ENCODE assay signal across 14 cellular contexts in the genomic region with DNA sequence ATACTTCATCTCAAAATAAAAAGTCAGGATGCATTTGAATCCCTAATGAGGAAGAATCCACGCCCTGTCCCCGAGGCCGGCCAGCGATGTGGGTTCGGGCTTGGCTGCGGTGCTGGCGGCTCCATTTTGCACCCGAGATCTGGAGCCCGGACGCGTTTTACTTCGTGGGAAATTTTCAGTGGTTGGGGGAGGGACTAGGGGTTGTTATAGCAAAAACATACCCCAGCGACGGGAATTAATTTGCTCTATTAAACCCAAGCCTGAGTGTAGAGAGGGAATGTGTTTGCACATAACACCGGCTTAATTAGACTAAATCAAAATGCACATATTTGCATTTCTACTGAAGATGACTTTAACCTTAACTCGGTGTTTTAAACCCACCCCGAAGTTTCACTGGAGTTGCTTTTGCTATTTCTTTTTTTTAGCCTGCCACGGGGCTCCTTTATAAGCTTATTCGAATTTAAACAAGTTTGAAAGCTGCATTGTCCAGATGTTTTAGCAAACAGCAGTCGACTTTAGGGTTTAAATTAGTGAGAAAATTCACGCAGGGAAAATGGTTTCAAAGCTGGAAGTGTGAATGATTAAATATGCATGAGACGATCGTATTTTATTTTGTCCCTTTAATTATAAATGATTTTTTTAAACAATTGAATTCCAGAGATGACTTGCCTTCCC. TPM values are rescaled to one million over a fixed set of nuclear protein-coding genes. Genes with fewer than 3 reads are reported as not detected.
A peak's percentile ranks its signal among the peaks of the same experiment; 100 is the strongest.
DNase-seq lines count a peak whose midpoint lies in the region; ATAC-seq and TF ChIP-seq lines count a peak whose summit lies in the region.
"Had no signal": no experiment of that assay in that cellular context is flagged by ENCODE, and none has a peak within 500 bp of the region (broad histone marks: within the 10 kb centered on the region; RNA-seq: fewer than 3 reads in every experiment).

No MANE protein-coding gene starts in this region.

- no peaks in the 10 kb centered on the region for H3K36me3 ChIP-seq in ACC112 (ENCODE audit: insufficient read depth, low read length)
- peaks cover 4% of the 10 kb centered on the region for H3K36me3 ChIP-seq in endodermal cell (ENCODE audit: control insufficient read depth, insufficient read depth, low read length)
- H3K36me3 ChIP-seq: vagina had no signal

- H3K9ac ChIP-seq in endodermal cell (ENCODE audit: extremely low read depth, low read length, poor library complexity, severe bottlenecking): no peak overlapping the region

- H3K79me2 ChIP-seq in ACC112 (ENCODE audit: control insufficient read depth, insufficient read depth, low read length, unreplicated experiment): peaks cover 4% of the 10 kb centered on the region

- TF ChIP-seq CTCF in HFFc6 (IDR thresholded peaks at IDR 0.05) (no peak), endodermal cell (conservative IDR thresholded peaks at IDR 0.05) (no peak), mesothelial cell of epicardium (IDR thresholded peaks at IDR 0.05; ENCODE audit: unreplicated experiment) (no peak)

- H3K9me3 ChIP-seq in endodermal cell (ENCODE audit: control insufficient read depth, low read length): no peaks in the 10 kb centered on the region
- H3K9me3 ChIP-seq: vagina had no signal

- H3K27me3 ChIP-seq in ACC112 (ENCODE audit: insufficient read depth, low read length) (no peaks in the 10 kb centered on the region), endodermal cell (ENCODE audit: control insufficient read depth, insufficient read depth, low read length, poor library complexity, severe bottlenecking) (peaks cover 91% of the 10 kb centered on the region)

- H3K4me3 Mint-ChIP-seq in HFFc6 (peak overlapping the region; percentile 89), endodermal cell (peak overlapping the region; percentile 51), mesothelial cell of epicardium (peak overlapping the region; percentile 83)
- no peak overlapping the region for H3K4me3 Mint-ChIP-seq in stimulated activated effector memory CD8-positive, alpha-beta T cell treated with anti-CD3 and anti-CD28 coated beads, Interleukin-12 subunit alpha, Interleukin-12 subunit beta, amount 100 ng/mL, for 72 hours

- H3K9me3 Mint-ChIP-seq in HFFc6 (no peaks in the 10 kb centered on the region), endodermal cell (no peaks in the 10 kb centered on the region), mesothelial cell of epicardium (no peaks in the 10 kb centered on the region)
- H3K9me3 Mint-ChIP-seq in stimulated activated effector memory CD8-positive, alpha-beta T cell treated with anti-CD3 and anti-CD28 coated beads, Interleukin-12 subunit alpha, Interleukin-12 subunit beta, amount 100 ng/mL, for 72 hours: no peaks in the 10 kb centered on the region
- H3K9me3 Mint-ChIP-seq: dendritic cell treated with granulocyte-macrophage colony-stimulating factor and Interleukin-4, amounts not matched to agents 40 ng/mL and 50 ng/mL, for 4 days had no signal

- no peak overlapping the region for H3K27ac ChIP-seq in ACC112 (ENCODE audit: low read depth, low read length)
- H3K27ac ChIP-seq in endodermal cell (ENCODE audit: low read depth, low read length): no peak overlapping the region
- H3K27ac ChIP-seq: vagina had no signal

- H3K36me3 Mint-ChIP-seq in HFFc6 (ENCODE audit: low read depth): peaks cover 24% of the 10 kb centered on the region
- H3K36me3 Mint-ChIP-seq in endodermal cell (ENCODE audit: low read depth): no peaks in the 10 kb centered on the region
- peaks cover 10% of the 10 kb centered on the region for H3K36me3 Mint-ChIP-seq in mesothelial cell of epicardium
- H3K36me3 Mint-ChIP-seq in stimulated activated effector memory CD8-positive, alpha-beta T cell treated with anti-CD3 and anti-CD28 coated beads, Interleukin-12 subunit alpha, Interleukin-12 subunit beta, amount 100 ng/mL, for 72 hours: peaks cover 7% of the 10 kb centered on the region

- H3K4me3 ChIP-seq in ACC112 (ENCODE audit: low read depth, low read length) (peak overlapping the region; percentile 78), endodermal cell (ENCODE audit: low read length) (peak overlapping the region; percentile 77)

- H2AFZ ChIP-seq in ACC112 (ENCODE audit: low read length, unreplicated experiment): no peak overlapping the region

- H3K27ac Mint-ChIP-seq in HFFc6: peak overlapping the region; percentile 78; the same call in 1 of the 2 replicates
- no peak overlapping the region for H3K27ac Mint-ChIP-seq in endodermal cell
- H3K27ac Mint-ChIP-seq in mesothelial cell of epicardium: peak overlapping the region; percentile 81
- no peak overlapping the region for H3K27ac Mint-ChIP-seq in stimulated activated effector memory CD8-positive, alpha-beta T cell treated with anti-CD3 and anti-CD28 coated beads, Interleukin-12 subunit alpha, Interleukin-12 subunit beta, amount 100 ng/mL, for 72 hours
- H3K27ac Mint-ChIP-seq: dendritic cell treated with granulocyte-macrophage colony-stimulating factor and Interleukin-4, amounts not matched to agents 40 ng/mL and 50 ng/mL, for 4 days had no signal

- DNase-seq in HFFc6 (no peak), endodermal cell (no peak), mesothelial cell of epicardium (ENCODE audit: low spot score in 2 of 2, unreplicated experiment in 2 of 2) (no peak), NCI-H2081 treated with DMSO at 0.1 percent for 48 hours (lab: John Stamatoyannopoulos, UW) (no peak)
- DNase-seq in stimulated activated effector memory CD8-positive, alpha-beta T cell treated with anti-CD3 and anti-CD28 coated beads, Interleukin-12 subunit alpha, Interleukin-12 subunit beta, amount 100 ng/mL, for 72 hours (ENCODE audit: low spot score in 2 of 2): no peak
- no peak for DNase-seq in NK-92 treated with Interleukin-12 subunit alpha and Interleukin-12 subunit beta, amount 100 ng/mL, for 24 hours (lab: John Stamatoyannopoulos, UW)
- DNase-seq: activated CD4-positive, alpha-beta T cell treated with anti-CD3 and anti-CD28 coated beads, Interleukin-2, amount 50 U/mL, for 1 hour; DMS79 treated with DMSO at 0.1 percent for 48 hours; NCI-H2107; SW 1271 had no signal

- peaks cover 27% of the 10 kb centered on the region for H3K4me1 Mint-ChIP-seq in HFFc6 (ENCODE audit: low read depth)
- H3K4me1 Mint-ChIP-seq in endodermal cell: peaks cover 28% of the 10 kb centered on the region
- peaks cover 68% of the 10 kb centered on the region for H3K4me1 Mint-ChIP-seq in mesothelial cell of epicardium
- peaks cover 21% of the 10 kb centered on the region for H3K4me1 Mint-ChIP-seq in stimulated activated effector memory CD8-positive, alpha-beta T cell treated with anti-CD3 and anti-CD28 coated beads, Interleukin-12 subunit alpha, Interleukin-12 subunit beta, amount 100 ng/mL, for 72 hours

- 4 to 7% methylated on average over 6 to 21 of the region's 23 CpGs for WGBS in endodermal cell (ENCODE audit: insufficient coverage in 1 of 2, insufficient read length in 1 of 2), 2 experiments

- H3K27me3 Mint-ChIP-seq in HFFc6 (ENCODE audit: insufficient read depth): peaks cover 5% of the 10 kb centered on the region
- H3K27me3 Mint-ChIP-seq in endodermal cell (ENCODE audit: insufficient read depth): peaks cover 91% of the 10 kb centered on the region
- H3K27me3 Mint-ChIP-seq in mesothelial cell of epicardium (ENCODE audit: low read depth): peaks cover 75% of the 10 kb centered on the region

- H3K4me1 ChIP-seq in ACC112 (ENCODE audit: control insufficient read depth, insufficient read depth, low read length, unreplicated experiment) (no peaks in the 10 kb centered on the region), endodermal cell (ENCODE audit: control insufficient read depth, insufficient read depth, low read length) (peaks cover 16% of the 10 kb centered on the region)

- no peak for ATAC-seq in HG02870 (IDR thresholded peaks at IDR 0.05; ENCODE audit: unreplicated experiment)
- no peak for ATAC-seq in stimulated activated effector memory CD8-positive, alpha-beta T cell treated with anti-CD3 and anti-CD28 coated beads, Interleukin-12 subunit alpha, Interleukin-12 subunit beta, amount 100 ng/mL, for 72 hours

RNA-seq across cellular contexts. Expression of gene IRX5, which starts 4.9 kb away (rescaled TPM):
- total RNA-seq in HFFc6 (2021; fragmentation: NEBNext Ultra II Directional; extraction: Animal tissue kit (Norgen Biotek cat#: 25700)): 1 to 10 TPM; 4.5 to 5.7 (median 4.7) TPM
- total RNA-seq in endodermal cell (1 to 10 TPM; 1.6 to 2.6 TPM), mesothelial cell of epicardium (14.6 to 17.8 TPM (median 16.3 TPM) in 3 replicates)
- 17.1 TPM for polyA plus RNA-seq in endodermal cell (2013, experiment 1 of 2)
- polyA plus RNA-seq in endodermal cell (2013, experiment 2 of 2): 12.0 TPM

Comparison
In these comparisons a context has a peak if more than half of its experiments do, and no peak if none do; other contexts are left out.
1. H3K27ac Mint-ChIP-seq: peak in HFFc6 (single experiment) and mesothelial cell of epicardium (single experiment); none in endodermal cell (single experiment) and stimulated activated effector memory CD8-positive, alpha-beta T cell treated with anti-CD3 and anti-CD28 coated beads, Interleukin-12 subunit alpha, Interleukin-12 subunit beta, amount 100 ng/mL, for 72 hours (single experiment).